21 cellular contexts compared by ENCODE assay signal in the genomic region with DNA sequence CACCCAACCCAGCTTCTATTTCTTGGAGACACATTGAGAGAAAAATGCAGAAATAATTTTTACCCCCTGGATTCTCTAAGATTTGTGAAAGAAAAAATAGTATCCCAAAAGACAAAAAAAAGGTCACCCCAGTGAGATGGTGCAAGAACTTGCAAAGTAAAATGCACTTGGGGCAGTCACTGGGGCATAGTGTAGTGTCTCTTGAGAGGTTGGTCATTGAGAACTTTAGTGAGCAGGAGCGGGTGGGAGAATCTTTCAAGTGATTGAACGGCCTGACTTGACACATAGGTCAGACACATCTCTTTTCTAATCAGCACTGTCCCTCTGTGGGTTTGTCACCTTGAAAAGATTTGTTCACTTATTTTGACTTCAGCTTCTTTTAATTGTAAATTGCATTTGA. TPM values are rescaled to one million over a fixed set of nuclear protein-coding genes. Genes with fewer than 3 reads are reported as not detected.
DNase-seq lines count a peak whose midpoint lies in the region; ATAC-seq, FAIRE-seq and TF ChIP-seq lines count a peak whose summit lies in the region.
"Had no signal": no experiment of that assay in that cellular context is flagged by ENCODE, and none has a peak within 500 bp of the region (broad histone marks: within the 10 kb centered on the region; RNA-seq: fewer than 3 reads in every experiment).

No MANE protein-coding gene starts in this region.

- no peaks in the 10 kb centered on the region for H3K27me3 Mint-ChIP-seq in activated CD4-positive, alpha-beta T cell treated with anti-CD3 and anti-CD28 coated beads, Interleukin-2, amount 10 ng/mL, durations not matched to agents 24 days and 14 days
- H3K27me3 Mint-ChIP-seq in CD8-positive, alpha-beta T cell (ENCODE audit: low read depth) = no peaks in the 10 kb centered on the region
- H3K27me3 Mint-ChIP-seq in astrocyte (ENCODE audit: low read depth, unreplicated experiment) (no peaks in the 10 kb centered on the region), neural progenitor cell (ENCODE audit: insufficient read depth, low read depth) (peaks cover 7% of the 10 kb centered on the region)
- H3K27me3 Mint-ChIP-seq: CD8-positive, alpha-beta memory T cell had no signal

- intact Hi-C loops in activated CD4-positive, alpha-beta T cell treated with anti-CD3 and anti-CD28 coated beads, Interleukin-2, amount 10 ng/mL, durations not matched to agents 24 days and 14 days (cut with micrococcal nuclease) = no loop called here
- intact Hi-C loops in CD8-positive, alpha-beta T cell (cut with DNase I, micrococcal nuclease) = loop anchor here (10.0 kb wide), 2 partner anchors 361 to 909 kb away; a partner anchor contains a TSS

- H3K4me1 ChIP-seq in CD8-positive, alpha-beta T cell (ENCODE audit: insufficient read depth, low read length) = no peaks in the 10 kb centered on the region
- H3K4me1 ChIP-seq in astrocyte (ENCODE audit: insufficient read depth, low read length) (peaks cover 13% of the 10 kb centered on the region), neural progenitor cell (peaks cover 11% of the 10 kb centered on the region)

- no peaks in the 10 kb centered on the region for H4K20me1 ChIP-seq in astrocyte (ENCODE audit: insufficient read depth, low read length)
- no peaks in the 10 kb centered on the region for H4K20me1 ChIP-seq in neural progenitor cell (ENCODE audit: low read depth)

- CTCF ChIA-PET in CD8-positive, alpha-beta T cell (lab: Charles Lee) = no interaction called here

- no peak for TF ChIP-seq POLR2A in GM12891 (IDR thresholded peaks at IDR 0.05; ENCODE audit: low read depth, low read length)

- no peak overlapping the region for H3K27ac Mint-ChIP-seq in activated CD4-positive, alpha-beta T cell treated with anti-CD3 and anti-CD28 coated beads, Interleukin-2, amount 10 ng/mL, durations not matched to agents 24 days and 14 days
- no peak overlapping the region for H3K27ac Mint-ChIP-seq in CD8-positive, alpha-beta T cell
- H3K27ac Mint-ChIP-seq in astrocyte (ENCODE audit: unreplicated experiment) (peak overlapping the region; percentile 58), neural progenitor cell (no peak overlapping the region)

- no peak overlapping the region for H3K9ac ChIP-seq in astrocyte (ENCODE audit: low read length)
- H3K9ac ChIP-seq in neural progenitor cell = no peak overlapping the region
- H3K9ac ChIP-seq: KMS-11 had no signal

- DNase-seq in activated CD4-positive, alpha-beta T cell treated with anti-CD3 and anti-CD28 coated beads, Interleukin-2, amount 10 ng/mL, durations not matched to agents 24 days and 14 days = peak; percentile 48
- DNase-seq in activated CD4-positive, alpha-beta T cell treated with anti-CD3 and anti-CD28 coated beads for 4 hours = no peak
- no peak for DNase-seq in CD8-positive, alpha-beta T cell
- no peak for DNase-seq in astrocyte (ENCODE audit: low read depth)
- DNase-seq in neural progenitor cell (ENCODE audit: low spot score) = no peak
- no peak for DNase-seq in GM12891 (ENCODE audit: insufficient read length, low spot score)
- DNase-seq in inferior parietal cortex (ENCODE audit: extremely low spot score) = no peak
- DNase-seq: AML-193; CD8-positive, alpha-beta memory T cell; DMS53; H7; NCI-H1436; NCI-H1930; NCI-H226; NCI-H524; NCI-H82; OCI-M1; Right ventricle myocardium superior had no signal

- H3K4me3 ChIP-seq in CD8-positive, alpha-beta T cell (ENCODE audit: low read depth, low read length) = no peak overlapping the region
- H3K4me3 ChIP-seq in astrocyte (ENCODE audit: insufficient read depth, low read depth, low read length) = no peak overlapping the region
- no peak overlapping the region for H3K4me3 ChIP-seq in neural progenitor cell

- no peak overlapping the region for H3K27ac ChIP-seq in CD8-positive, alpha-beta T cell (ENCODE audit: low read depth, low read length)
- H3K27ac ChIP-seq in astrocyte (ENCODE audit: low read depth, low read length) = no peak overlapping the region
- H3K27ac ChIP-seq in neural progenitor cell = no peak overlapping the region
- H3K27ac ChIP-seq: 22Rv1, KMS-11 had no signal

- H2AFZ ChIP-seq in astrocyte (ENCODE audit: low read depth, low read length) (no peak overlapping the region), neural progenitor cell (replicated peaks) (no peak overlapping the region)

- peaks cover 9% of the 10 kb centered on the region for H3K4me1 Mint-ChIP-seq in activated CD4-positive, alpha-beta T cell treated with anti-CD3 and anti-CD28 coated beads, Interleukin-2, amount 10 ng/mL, durations not matched to agents 24 days and 14 days
- H3K4me1 Mint-ChIP-seq in CD8-positive, alpha-beta T cell (ENCODE audit: low read depth) = peaks cover 24% of the 10 kb centered on the region
- H3K4me1 Mint-ChIP-seq in astrocyte (ENCODE audit: low read depth, unreplicated experiment) = peaks cover 20% of the 10 kb centered on the region
- H3K4me1 Mint-ChIP-seq in neural progenitor cell = peaks cover 4% of the 10 kb centered on the region

- no peak for TF ChIP-seq CTCF in CD8-positive, alpha-beta T cell (IDR thresholded peaks at IDR 0.05)
- TF ChIP-seq CTCF in astrocyte (IDR thresholded peaks at IDR 0.05; ENCODE audit: insufficient read depth, low read depth, low read length) = no peak
- TF ChIP-seq CTCF in neural progenitor cell (IDR thresholded peaks at IDR 0.05) = no peak

- no peaks in the 10 kb centered on the region for H3K36me3 ChIP-seq in CD8-positive, alpha-beta T cell (ENCODE audit: insufficient read depth, low read length)
- no peaks in the 10 kb centered on the region for H3K36me3 ChIP-seq in astrocyte (ENCODE audit: insufficient read depth, low read length)
- no peaks in the 10 kb centered on the region for H3K36me3 ChIP-seq in neural progenitor cell

- H3K9me3 ChIP-seq in CD8-positive, alpha-beta T cell (ENCODE audit: low read length) = no peaks in the 10 kb centered on the region
- H3K9me3 ChIP-seq in astrocyte (ENCODE audit: insufficient read depth, low read depth, low read length) (no peaks in the 10 kb centered on the region), neural progenitor cell (ENCODE audit: low read depth) (no peaks in the 10 kb centered on the region)

- no peak for FAIRE-seq in astrocyte (lab: Jason Lieb, UNC)
- no peak for FAIRE-seq in GM12891 (lab: Jason Lieb, UNC)

- POLR2A ChIA-PET in CD8-positive, alpha-beta T cell (lab: Charles Lee) = no interaction called here

- peaks cover 9% of the 10 kb centered on the region for H3F3A ChIP-seq in neural progenitor cell (ENCODE audit: low read depth)

- no peak overlapping the region for H3K4me2 ChIP-seq in astrocyte (ENCODE audit: low read length)
- no peak overlapping the region for H3K4me2 ChIP-seq in neural progenitor cell
- H3K4me2 ChIP-seq: KMS-11 had no signal

- no peaks in the 10 kb centered on the region for H3K27me3 ChIP-seq in CD8-positive, alpha-beta T cell (ENCODE audit: insufficient read depth, low read length)
- H3K27me3 ChIP-seq in astrocyte (ENCODE audit: insufficient read depth, low read length) = no peaks in the 10 kb centered on the region
- no peaks in the 10 kb centered on the region for H3K27me3 ChIP-seq in neural progenitor cell

- H3K9me3 Mint-ChIP-seq in activated CD4-positive, alpha-beta T cell treated with anti-CD3 and anti-CD28 coated beads, Interleukin-2, amount 10 ng/mL, durations not matched to agents 24 days and 14 days = peaks cover 10% of the 10 kb centered on the region
- H3K9me3 Mint-ChIP-seq in CD8-positive, alpha-beta T cell = no peaks in the 10 kb centered on the region
- H3K9me3 Mint-ChIP-seq in astrocyte (ENCODE audit: unreplicated experiment) (no peaks in the 10 kb centered on the region), neural progenitor cell (peaks cover 58% of the 10 kb centered on the region)
- H3K9me3 Mint-ChIP-seq: CD8-positive, alpha-beta memory T cell had no signal

- H3K79me2 ChIP-seq in astrocyte (ENCODE audit: insufficient read depth, low read length) (peaks cover 44% of the 10 kb centered on the region), neural progenitor cell (ENCODE audit: low read depth) (peaks cover 72% of the 10 kb centered on the region)

- no peak overlapping the region for H3K4me3 Mint-ChIP-seq in activated CD4-positive, alpha-beta T cell treated with anti-CD3 and anti-CD28 coated beads, Interleukin-2, amount 10 ng/mL, durations not matched to agents 24 days and 14 days
- H3K4me3 Mint-ChIP-seq in CD8-positive, alpha-beta T cell = peak overlapping the region; percentile 15
- H3K4me3 Mint-ChIP-seq in astrocyte (ENCODE audit: unreplicated experiment) = no peak overlapping the region
- peak overlapping the region; percentile 49 for H3K4me3 Mint-ChIP-seq in neural progenitor cell

- no peak for ATAC-seq in CD8-positive, alpha-beta T cell
- ATAC-seq in GM18909 (IDR thresholded peaks at IDR 0.05; ENCODE audit: poor library complexity, unreplicated experiment) = no peak

- H3K36me3 Mint-ChIP-seq in activated CD4-positive, alpha-beta T cell treated with anti-CD3 and anti-CD28 coated beads, Interleukin-2, amount 10 ng/mL, durations not matched to agents 24 days and 14 days (ENCODE audit: low read depth) = peaks cover 35% of the 10 kb centered on the region
- H3K36me3 Mint-ChIP-seq in CD8-positive, alpha-beta T cell = peaks cover 18% of the 10 kb centered on the region
- peaks cover 14% of the 10 kb centered on the region for H3K36me3 Mint-ChIP-seq in astrocyte (ENCODE audit: low read depth, unreplicated experiment)
- peaks cover 47% of the 10 kb centered on the region for H3K36me3 Mint-ChIP-seq in neural progenitor cell

TF ChIP-seq in GM12891, 5 proteins besides CTCF, POLR2A, EP300 and RAD21:
- TF ChIP-seq POLR2AphosphoS5 (IDR thresholded peaks at IDR 0.05; ENCODE audit: low read depth, low read length) (no peak), TAF1 (IDR thresholded peaks at IDR 0.05; ENCODE audit: low read depth, low read length) (no peak), POU2F2 (IDR thresholded peaks at IDR 0.05; ENCODE audit: low read depth, low read length) (no peak), PAX5 (IDR thresholded peaks at IDR 0.05; ENCODE audit: insufficient read depth, low read length, severe bottlenecking) (no peak), SPI1 (IDR thresholded peaks at IDR 0.05; ENCODE audit: low read depth, low read length) (no peak)

RNA-seq across cellular contexts. Expression of a gene that starts 2.4 kb away (rescaled TPM):
- total RNA-seq in activated CD4-positive, alpha-beta T cell treated with anti-CD3 and anti-CD28 coated beads, Interleukin-2, amount 10 ng/mL, durations not matched to agents 24 days and 14 days = 9.9 and 11.9 TPM in 2 replicates
- total RNA-seq in CD8-positive, alpha-beta T cell = 1 to 10 TPM; 3.7 to 4.9 TPM
- total RNA-seq in astrocyte = 14.7 and 15.3 TPM in 2 replicates
- 29.3 and 48.3 TPM in 2 replicates for total RNA-seq in neural progenitor cell (ENCODE audit: low replicate concordance)
- 10.9 TPM for polyA plus RNA-seq in GM12891 (2012; ENCODE audit: low read depth, missing spikeins)
- total RNA-seq: H7 had no signal

Comparison
In these comparisons a context has a peak if more than half of its experiments do, and no peak if none do; other contexts are left out.
1. H3K4me3 Mint-ChIP-seq: peak in CD8-positive, alpha-beta T cell (single experiment) and neural progenitor cell (single experiment); none in activated CD4-positive, alpha-beta T cell treated with anti-CD3 and anti-CD28 coated beads, Interleukin-2, amount 10 ng/mL, durations not matched to agents 24 days and 14 days (single experiment) and astrocyte (single experiment).